ENCODE assay signal across 1 cellular context in the genomic region with DNA sequence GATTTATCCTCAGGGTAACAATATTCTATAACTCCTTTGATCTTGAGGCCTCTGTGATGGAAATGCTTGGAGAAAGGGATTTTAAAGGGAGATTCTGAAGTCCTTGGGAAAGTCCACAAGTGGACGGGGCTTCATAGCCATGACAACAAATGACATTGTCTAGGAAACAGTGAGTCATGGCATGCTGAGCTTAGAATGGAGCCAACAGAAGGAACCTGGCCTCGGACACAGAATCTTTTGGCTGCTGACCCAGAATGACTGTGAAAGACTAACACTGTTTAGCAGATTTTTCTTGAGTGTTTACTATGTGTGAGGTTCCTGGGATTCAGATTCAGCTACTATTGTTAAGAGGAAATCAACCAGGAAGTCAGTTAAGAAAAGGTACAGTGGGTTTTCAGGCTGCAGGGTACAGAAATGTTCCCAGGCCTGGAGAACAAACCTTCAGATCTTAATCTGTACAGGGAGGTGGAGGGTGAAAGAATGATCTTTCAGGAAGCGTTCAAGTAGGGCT.
TF ChIP-seq lines count a peak whose summit lies in the region.

No MANE protein-coding gene starts in this region.

TF ChIP-seq in HepG2, 621 proteins besides CTCF, POLR2A, EP300 and RAD21:
- TF ChIP-seq PHF5A (CRISPR knock-in tag; IDR thresholded peaks at IDR 0.05; ENCODE audit: low read depth, unreplicated experiment) (no peak), ZNF614 (CRISPR knock-in tag; IDR thresholded peaks at IDR 0.05; ENCODE audit: borderline replicate concordance) (no peak), RFX5 (IDR thresholded peaks at IDR 0.05; ENCODE audit: low read depth, low read length) (peak; percentile 82; the same call in 1 of the 2 replicates), RFX1 (IDR thresholded peaks at IDR 0.05) (peak; percentile 17; the same call in 1 of the 2 replicates), FOSL2 (CRISPR knock-in tag; IDR thresholded peaks at IDR 0.05) (peak; percentile 60)
TF ChIP-seq in HepG2: peak in this region for 3.
